40 cellular contexts compared by ENCODE assay signal in genomic region chr6:167232355-167232754, GRCh38. TPM values are rescaled to one million over a fixed set of nuclear protein-coding genes. Genes with fewer than 3 reads are reported as not detected.
"Had no signal": no experiment of that assay in that cellular context is flagged by ENCODE, and none has a peak within 500 bp of the region (broad histone marks: within the 10 kb centered on the region; RNA-seq: fewer than 3 reads in every experiment).

No MANE protein-coding gene starts in this region.

- ATAC-seq: activated CD4-positive, CD25-positive, alpha-beta regulatory T cell treated with anti-CD3 and anti-CD28 coated beads, Interleukin-2, amount 50 U/mL, for 24 hours; esophagus mucosa; psoas muscle; stimulated activated memory B cell treated with anti-CD40 and anti-IgM and Interleukin-4, amounts not matched to agents 10 μg/mL and 1 μg/mL and 100 μg/mL, for 72 hours; stimulated activated naive CD8-positive, alpha-beta T cell treated with anti-CD3 and anti-CD28 coated beads, Interleukin-15, amount 100 ng/mL, for 72 hours had no signal

- H3K36me3 ChIP-seq: ascending aorta, left ventricle myocardium inferior, neutrophil, upper lobe of left lung had no signal

- H3K27ac ChIP-seq: ascending aorta, coronary artery, dorsolateral prefrontal cortex, left ventricle myocardium inferior, neutrophil, psoas muscle, upper lobe of left lung had no signal

- H3K4me2 ChIP-seq: smooth muscle cell had no signal

- H3K4me3 ChIP-seq: ascending aorta, coronary artery, dorsolateral prefrontal cortex, left ventricle myocardium inferior, psoas muscle, smooth muscle cell, upper lobe of left lung had no signal

- H3K9me3 Mint-ChIP-seq: activated naive CD4-positive, alpha-beta T cell treated with anti-CD3 and anti-CD28 coated beads, Interleukin-2, amount 10 ng/mL, durations not matched to agents 7 days and 5 days; activated naive CD8-positive, alpha-beta T cell treated with anti-CD3 and anti-CD28 coated beads, Interleukin-2, amount 10 ng/mL, durations not matched to agents 7 days and 5 days; activated T-helper 1 cell treated with anti-CD3 and anti-CD28 coated beads, Interleukin-12 subunit alpha, Interleukin-12 subunit beta, Interleukin-2, Interleukin-4 antibody, amounts not matched to agents 30 ng/mL and 10 ng/mL and 1 ng/mL, durations not matched to agents 14 hours and 24 hours and 36 hours; mesothelial cell of epicardium; naive B cell; nephron progenitor cell; stimulated activated memory B cell treated with anti-CD40 and anti-IgM and Interleukin-4, amounts not matched to agents 10 μg/mL and 1 μg/mL and 100 μg/mL, for 72 hours; stimulated activated naive CD8-positive, alpha-beta T cell treated with anti-CD3 and anti-CD28 coated beads, Interleukin-15, amount 100 ng/mL, for 72 hours; T-helper 2 cell treated with Interferon-gamma antibody and Interleukin-4, amounts not matched to agents 5 μg/mL and 100 μg/mL, for 36 hours had no signal

- H3K4me3 Mint-ChIP-seq: activated naive CD4-positive, alpha-beta T cell treated with anti-CD3 and anti-CD28 coated beads, Interleukin-2, amount 10 ng/mL, durations not matched to agents 7 days and 5 days; activated naive CD8-positive, alpha-beta T cell treated with anti-CD3 and anti-CD28 coated beads, Interleukin-2, amount 10 ng/mL, durations not matched to agents 7 days and 5 days; activated T-helper 1 cell treated with anti-CD3 and anti-CD28 coated beads, Interleukin-12 subunit alpha, Interleukin-12 subunit beta, Interleukin-2, Interleukin-4 antibody, amounts not matched to agents 30 ng/mL and 10 ng/mL and 1 ng/mL, durations not matched to agents 14 hours and 24 hours and 36 hours; brain; mesothelial cell of epicardium; naive B cell; nephron progenitor cell; stimulated activated memory B cell treated with anti-CD40 and anti-IgM and Interleukin-4, amounts not matched to agents 10 μg/mL and 1 μg/mL and 100 μg/mL, for 72 hours; stimulated activated naive CD8-positive, alpha-beta T cell treated with anti-CD3 and anti-CD28 coated beads, Interleukin-15, amount 100 ng/mL, for 72 hours; T-helper 2 cell treated with Interferon-gamma antibody and Interleukin-4, amounts not matched to agents 5 μg/mL and 100 μg/mL, for 36 hours had no signal

- H3K27me3 ChIP-seq: ascending aorta, upper lobe of left lung had no signal

- H3K27ac Mint-ChIP-seq: activated naive CD4-positive, alpha-beta T cell treated with anti-CD3 and anti-CD28 coated beads, Interleukin-2, amount 10 ng/mL, durations not matched to agents 7 days and 5 days; activated naive CD8-positive, alpha-beta T cell treated with anti-CD3 and anti-CD28 coated beads, Interleukin-2, amount 10 ng/mL, durations not matched to agents 7 days and 5 days; activated T-helper 1 cell treated with anti-CD3 and anti-CD28 coated beads, Interleukin-12 subunit alpha, Interleukin-12 subunit beta, Interleukin-2, Interleukin-4 antibody, amounts not matched to agents 30 ng/mL and 10 ng/mL and 1 ng/mL, durations not matched to agents 14 hours and 24 hours and 36 hours; mesothelial cell of epicardium; nephron progenitor cell; stimulated activated memory B cell treated with anti-CD40 and anti-IgM and Interleukin-4, amounts not matched to agents 10 μg/mL and 1 μg/mL and 100 μg/mL, for 72 hours; stimulated activated naive CD8-positive, alpha-beta T cell treated with anti-CD3 and anti-CD28 coated beads, Interleukin-15, amount 100 ng/mL, for 72 hours; T-helper 2 cell treated with Interferon-gamma antibody and Interleukin-4, amounts not matched to agents 5 μg/mL and 100 μg/mL, for 36 hours had no signal

- H3K36me3 Mint-ChIP-seq: activated naive CD4-positive, alpha-beta T cell treated with anti-CD3 and anti-CD28 coated beads, Interleukin-2, amount 10 ng/mL, durations not matched to agents 7 days and 5 days; activated naive CD8-positive, alpha-beta T cell treated with anti-CD3 and anti-CD28 coated beads, Interleukin-2, amount 10 ng/mL, durations not matched to agents 7 days and 5 days; brain; mesothelial cell of epicardium; naive B cell; stimulated activated memory B cell treated with anti-CD40 and anti-IgM and Interleukin-4, amounts not matched to agents 10 μg/mL and 1 μg/mL and 100 μg/mL, for 72 hours had no signal

- H3K4me1 ChIP-seq: ascending aorta, left ventricle myocardium inferior, psoas muscle, upper lobe of left lung had no signal

- H3K9me3 ChIP-seq: ascending aorta, left ventricle myocardium inferior, neutrophil, psoas muscle, upper lobe of left lung had no signal

- H3K4me1 Mint-ChIP-seq: activated naive CD4-positive, alpha-beta T cell treated with anti-CD3 and anti-CD28 coated beads, Interleukin-2, amount 10 ng/mL, durations not matched to agents 7 days and 5 days; activated naive CD8-positive, alpha-beta T cell treated with anti-CD3 and anti-CD28 coated beads, Interleukin-2, amount 10 ng/mL, durations not matched to agents 7 days and 5 days; stimulated activated memory B cell treated with anti-CD40 and anti-IgM and Interleukin-4, amounts not matched to agents 10 μg/mL and 1 μg/mL and 100 μg/mL, for 72 hours; stimulated activated naive CD8-positive, alpha-beta T cell treated with anti-CD3 and anti-CD28 coated beads, Interleukin-15, amount 100 ng/mL, for 72 hours had no signal

- DNase-seq: activated CD4-positive, alpha-beta T cell treated with anti-CD3 and anti-CD28 coated beads for 48 hours; activated CD4-positive, alpha-beta T cell treated with anti-CD3 and anti-CD28 coated beads, Interleukin-2, amount 50 U/mL, for 48 hours; activated CD8-positive, alpha-beta memory T cell treated with anti-CD3 and anti-CD28 coated beads, Interleukin-2, amount 50 U/mL, for 4 hours; activated gamma-delta T cell; activated naive CD4-positive, alpha-beta T cell treated with anti-CD3 and anti-CD28 coated beads, Interleukin-2, amount 10 ng/mL, durations not matched to agents 7 days and 5 days; activated naive CD8-positive, alpha-beta T cell treated with anti-CD3 and anti-CD28 coated beads, Interleukin-2, amount 10 ng/mL, durations not matched to agents 7 days and 5 days; activated T-cell treated with anti-CD3 and anti-CD28 coated beads, Interleukin-2, amount 50 U/mL, for 1 hour; dorsolateral prefrontal cortex; effector memory CD4-positive, alpha-beta T cell; foreskin fibroblast; head of caudate nucleus; hypothalamus; left ventricle myocardium inferior; naive B cell; nephron progenitor cell; psoas muscle; stimulated activated CD4-positive, alpha-beta T cell treated with anti-CD3 and anti-CD28 coated beads, Interleukin-1b, Interleukin-23, amount 100 ng/mL, for 48 hours; stimulated activated CD4-positive, alpha-beta T cell treated with anti-CD3 and anti-CD28 coated beads, Interleukin-4, amount 100 ng/mL, for 4 hours; stimulated activated CD8-positive, alpha-beta memory T cell treated with anti-CD3 and anti-CD28 coated beads, Interleukin-4, amount 100 ng/mL, for 48 hours; stimulated activated naive CD8-positive, alpha-beta T cell treated with anti-CD3 and anti-CD28 coated beads, Interleukin-15, amount 100 ng/mL, for 72 hours; substantia nigra; T-helper 1 cell; upper lobe of left lung had no signal

RNA-seq across cellular contexts. Expression of gene UNC93A, which starts 58.8 kb away (rescaled TPM):
- total RNA-seq: activated CD8-positive, alpha-beta memory T cell treated with anti-CD3 and anti-CD28 coated beads for 36 hours; activated naive CD8-positive, alpha-beta T cell treated with anti-CD3 and anti-CD28 coated beads, Interleukin-2, amount 10 ng/mL, durations not matched to agents 7 days and 5 days; activated T-helper 1 cell treated with anti-CD3 and anti-CD28 coated beads, Interleukin-12 subunit alpha, Interleukin-12 subunit beta, Interleukin-2, Interleukin-4 antibody, amounts not matched to agents 30 ng/mL and 10 ng/mL and 1 ng/mL, durations not matched to agents 14 hours and 24 hours and 36 hours; ascending aorta; cardiac septum; cerebellum; endothelial cell of umbilical vein; left ventricle myocardium inferior; lung microvascular endothelial cell; mesothelial cell of epicardium; osteocyte; psoas muscle; smooth muscle cell; upper lobe of left lung had no signal
